ENCODE assay signal across 8 cellular contexts in genomic region chr10:110225756-110226554, GRCh38. TPM values are rescaled to one million over a fixed set of nuclear protein-coding genes. Genes with fewer than 3 reads are reported as not detected.
DNase-seq lines count a peak whose midpoint lies in the region; ATAC-seq, FAIRE-seq and TF ChIP-seq lines count a peak whose summit lies in the region.

No MANE protein-coding gene starts in this region.

- H3K9ac ChIP-seq in GM23248 = peak overlapping the region; percentile 71

- H3K4me2 ChIP-seq in DOHH2 (ENCODE audit: low read length) = peak overlapping the region; percentile 80
- H3K4me2 ChIP-seq in GM23248 (ENCODE audit: unreplicated experiment) = peak overlapping the region; percentile 78

- no peaks in the 10 kb centered on the region for H3K9me3 Mint-ChIP-seq in activated T-helper 2 cell treated with anti-CD3 and anti-CD28 coated beads, Interferon-gamma antibody, Interleukin-2, Interleukin-4, amounts not matched to agents 10 μg/mL and 5 μg/mL and 100 μg/mL, durations not matched to agents 14 hours and 24 hours and 36 hours
- no peaks in the 10 kb centered on the region for H3K9me3 Mint-ChIP-seq in natural killer cell
- H3K9me3 Mint-ChIP-seq in stimulated activated naive B cell treated with anti-CD40 and anti-IgM and Interleukin-4, amounts not matched to agents 10 μg/mL and 1 μg/mL and 100 μg/mL, for 72 hours = no peaks in the 10 kb centered on the region

- 0 to 1% methylated on average over 34 to 99 of the region's 104 CpGs for WGBS in GM23248 (ENCODE audit: low coverage in 1 of 2, low lambda C conversion rate in 2 of 2, missing lambda C conversion rate in 2 of 2), 2 experiments

- intact Hi-C loops in activated T-helper 2 cell treated with anti-CD3 and anti-CD28 coated beads, Interferon-gamma antibody, Interleukin-2, Interleukin-4, amounts not matched to agents 10 μg/mL and 5 μg/mL and 100 μg/mL, durations not matched to agents 14 hours and 24 hours and 36 hours (cut with micrococcal nuclease) = loop anchor here (1.0 to 10.0 kb wide), 10 partner anchors 15 to 691 kb away; partner anchors contain the start of genes ADD3, BBIP1, SHOC2 and SMC3
- intact Hi-C loops in natural killer cell (cut with micrococcal nuclease) = loop anchor here (1.0 to 10.0 kb wide), 7 partner anchors 15 to 271 kb away; partner anchors contain the start of genes ADD3 and DUSP5

- in situ Hi-C loops in GM23248 (cut with MboI) = no loop called here

- H3K36me3 ChIP-seq in DOHH2 (ENCODE audit: control insufficient read depth, low read length) (peaks cover 9% of the 10 kb centered on the region; the same call in 1 of the 2 replicates), GM23248 (ENCODE audit: low read depth) (no peaks in the 10 kb centered on the region), KOPT-K1 (ENCODE audit: insufficient read depth, low read length) (no peaks in the 10 kb centered on the region)

- H4K20me1 ChIP-seq in DOHH2 (ENCODE audit: control insufficient read depth, insufficient read depth, low read depth, low read length) = peaks cover 12% of the 10 kb centered on the region
- H4K20me1 ChIP-seq in GM23248 (ENCODE audit: insufficient read depth) = no peaks in the 10 kb centered on the region

- peaks cover 36% of the 10 kb centered on the region for H3K4me1 Mint-ChIP-seq in activated T-helper 2 cell treated with anti-CD3 and anti-CD28 coated beads, Interferon-gamma antibody, Interleukin-2, Interleukin-4, amounts not matched to agents 10 μg/mL and 5 μg/mL and 100 μg/mL, durations not matched to agents 14 hours and 24 hours and 36 hours (ENCODE audit: low read depth)
- peaks cover 25 to 31% of the 10 kb centered on the region in 2 donors for H3K4me1 Mint-ChIP-seq in natural killer cell
- peaks cover 20 to 36% of the 10 kb centered on the region in 2 donors for H3K4me1 Mint-ChIP-seq in stimulated activated naive B cell treated with anti-CD40 and anti-IgM and Interleukin-4, amounts not matched to agents 10 μg/mL and 1 μg/mL and 100 μg/mL, for 72 hours

- peak overlapping the region; percentile 85 for H3K4me3 ChIP-seq in DOHH2 (ENCODE audit: low read length)
- H3K4me3 ChIP-seq in GM23248 = peak overlapping the region; percentile 86
- H3K4me3 ChIP-seq in fibroblast of pulmonary artery (replicated peaks; ENCODE audit: low read depth, low read length) = peak overlapping the region; percentile 76

- peak overlapping the region; percentile 83 for H2AFZ ChIP-seq in GM23248

- peak; percentile 97 for DNase-seq in GM23248
- peak; percentile 88 for DNase-seq in RCC 7860 (ENCODE audit: low spot score)
- DNase-seq in activated T-helper 2 cell treated with anti-CD3 and anti-CD28 coated beads, Interferon-gamma antibody, Interleukin-2, Interleukin-4, amounts not matched to agents 10 μg/mL and 5 μg/mL and 100 μg/mL, durations not matched to agents 14 hours and 24 hours and 36 hours (ENCODE audit: low spot score) = peak; percentile 79
- DNase-seq in fibroblast of pulmonary artery (ENCODE audit: low read depth) = peak; percentile 95
- peak; percentile 79 for DNase-seq in natural killer cell
- DNase-seq in stimulated activated naive B cell treated with anti-CD40 and anti-IgM and Interleukin-4, amounts not matched to agents 10 μg/mL and 1 μg/mL and 100 μg/mL, for 72 hours = peak; percentile 84

- no peaks in the 10 kb centered on the region for H3K9me3 ChIP-seq in DOHH2 (ENCODE audit: control insufficient read depth, insufficient read depth, low read length)
- no peaks in the 10 kb centered on the region for H3K9me3 ChIP-seq in GM23248 (ENCODE audit: low read depth)
- no peaks in the 10 kb centered on the region for H3K9me3 ChIP-seq in KOPT-K1 (ENCODE audit: insufficient read depth, low read length, poor library complexity, severe bottlenecking)

- H3K4me1 ChIP-seq in DOHH2 (ENCODE audit: control insufficient read depth, low read length) (peaks cover 27% of the 10 kb centered on the region), GM23248 (ENCODE audit: insufficient read depth) (peaks cover 7% of the 10 kb centered on the region)

- peak overlapping the region; percentile 97 for H3K27ac Mint-ChIP-seq in activated T-helper 2 cell treated with anti-CD3 and anti-CD28 coated beads, Interferon-gamma antibody, Interleukin-2, Interleukin-4, amounts not matched to agents 10 μg/mL and 5 μg/mL and 100 μg/mL, durations not matched to agents 14 hours and 24 hours and 36 hours
- peak overlapping the region; percentile 84 for H3K27ac Mint-ChIP-seq in natural killer cell
- peak overlapping the region; percentile 99 for H3K27ac Mint-ChIP-seq in stimulated activated naive B cell treated with anti-CD40 and anti-IgM and Interleukin-4, amounts not matched to agents 10 μg/mL and 1 μg/mL and 100 μg/mL, for 72 hours

- H3K79me2 ChIP-seq in DOHH2 (ENCODE audit: control insufficient read depth, low read length) (peaks cover 7% of the 10 kb centered on the region; the same call in 1 of the 2 replicates), GM23248 (ENCODE audit: insufficient read depth) (peaks cover 16% of the 10 kb centered on the region; the same call in 1 of the 2 replicates)

- H3K4me3 Mint-ChIP-seq in activated T-helper 2 cell treated with anti-CD3 and anti-CD28 coated beads, Interferon-gamma antibody, Interleukin-2, Interleukin-4, amounts not matched to agents 10 μg/mL and 5 μg/mL and 100 μg/mL, durations not matched to agents 14 hours and 24 hours and 36 hours (ENCODE audit: low read depth) = peak overlapping the region; percentile 95
- H3K4me3 Mint-ChIP-seq in natural killer cell = peak overlapping the region; percentile 96
- H3K4me3 Mint-ChIP-seq in stimulated activated naive B cell treated with anti-CD40 and anti-IgM and Interleukin-4, amounts not matched to agents 10 μg/mL and 1 μg/mL and 100 μg/mL, for 72 hours = peak overlapping the region; percentile 99 to 100

- peaks cover 18% of the 10 kb centered on the region for H3K27me3 Mint-ChIP-seq in activated T-helper 2 cell treated with anti-CD3 and anti-CD28 coated beads, Interferon-gamma antibody, Interleukin-2, Interleukin-4, amounts not matched to agents 10 μg/mL and 5 μg/mL and 100 μg/mL, durations not matched to agents 14 hours and 24 hours and 36 hours (ENCODE audit: low read depth)
- H3K27me3 Mint-ChIP-seq in natural killer cell (ENCODE audit: low read depth in 2 of 2) = peaks cover 22 to 33% of the 10 kb centered on the region in 2 donors
- no peaks in the 10 kb centered on the region for H3K27me3 Mint-ChIP-seq in stimulated activated naive B cell treated with anti-CD40 and anti-IgM and Interleukin-4, amounts not matched to agents 10 μg/mL and 1 μg/mL and 100 μg/mL, for 72 hours

- peak overlapping the region; percentile 51 for H3K27ac ChIP-seq in DOHH2 (ENCODE audit: low read depth, low read length)
- peak overlapping the region; percentile 63 for H3K27ac ChIP-seq in GM23248
- peak overlapping the region; percentile 47 for H3K27ac ChIP-seq in KOPT-K1 (ENCODE audit: low read depth, low read length, poor library complexity, severe bottlenecking)

- H3K36me3 Mint-ChIP-seq in activated T-helper 2 cell treated with anti-CD3 and anti-CD28 coated beads, Interferon-gamma antibody, Interleukin-2, Interleukin-4, amounts not matched to agents 10 μg/mL and 5 μg/mL and 100 μg/mL, durations not matched to agents 14 hours and 24 hours and 36 hours (ENCODE audit: low read depth) = peaks cover 13% of the 10 kb centered on the region
- no peaks in the 10 kb centered on the region for H3K36me3 Mint-ChIP-seq in natural killer cell
- peaks cover 0 to 8% of the 10 kb centered on the region in 2 donors for H3K36me3 Mint-ChIP-seq in stimulated activated naive B cell treated with anti-CD40 and anti-IgM and Interleukin-4, amounts not matched to agents 10 μg/mL and 1 μg/mL and 100 μg/mL, for 72 hours

- H3K27me3 ChIP-seq in DOHH2 (ENCODE audit: control insufficient read depth, low read length) = peaks cover 5% of the 10 kb centered on the region; the same call in 1 of the 2 replicates
- H3K27me3 ChIP-seq in GM23248 (replicated peaks; ENCODE audit: insufficient read depth) = no peaks in the 10 kb centered on the region

- FAIRE-seq in RCC 7860 (lab: Jason Lieb, UNC) = peak; percentile 64

- peak; percentile 70 to 87 (median 77) for ATAC-seq in natural killer cell
- peak; percentile 73 to 75 for ATAC-seq in stimulated activated naive B cell treated with anti-CD40 and anti-IgM and Interleukin-4, amounts not matched to agents 10 μg/mL and 1 μg/mL and 100 μg/mL, for 72 hours (replicated peaks)

- H3F3A ChIP-seq in DOHH2 (ENCODE audit: control insufficient read depth, insufficient read depth) (no peaks in the 10 kb centered on the region), GM23248 (ENCODE audit: insufficient read depth) (peaks cover 25% of the 10 kb centered on the region; the same call in 1 of the 2 replicates)

- H3K9me2 ChIP-seq in DOHH2 (replicated peaks; ENCODE audit: control insufficient read depth, low read length) = no peaks in the 10 kb centered on the region
- H3K9me2 ChIP-seq in GM23248 (ENCODE audit: insufficient read depth) = no peaks in the 10 kb centered on the region

- peak; percentile 64 for TF ChIP-seq CTCF in DOHH2 (IDR thresholded peaks at IDR 0.05; ENCODE audit: low read depth, low read length, poor library complexity, severe bottlenecking)
- peak; percentile 55 for TF ChIP-seq CTCF in fibroblast of pulmonary artery (IDR thresholded peaks at IDR 0.05; ENCODE audit: low read length, missing control alignments)
- TF ChIP-seq CTCF in natural killer cell (IDR thresholded peaks at IDR 0.05) = peak; percentile 51

RNA-seq across cellular contexts. Expression of gene MXI1, which starts 18.6 kb away (rescaled TPM):
- 25.7 and 32.2 TPM in 2 replicates for total RNA-seq in GM23248 (2014; rRNA removed; shearing (Covaris generic))
- polyA plus RNA-seq in GM23248 (2016; fragmentation: Nextera tagmentation; extraction: Ambion mirVana) = 17.6 and 25.7 TPM in 2 replicates
- 12.2 and 14.6 TPM in 2 replicates for total RNA-seq in activated T-helper 2 cell treated with anti-CD3 and anti-CD28 coated beads, Interferon-gamma antibody, Interleukin-2, Interleukin-4, amounts not matched to agents 10 μg/mL and 5 μg/mL and 100 μg/mL, durations not matched to agents 14 hours and 24 hours and 36 hours
- 10 to 100 TPM; 11.2 to 14.1 (median 13.6) TPM for total RNA-seq in natural killer cell

Comparison
In these comparisons a context has a peak if more than half of its experiments do, and no peak if none do; other contexts are left out.
1. Peak in every context shown above with its lines: DNase-seq, ATAC-seq, H3K4me3 ChIP-seq and H3K27ac ChIP-seq.